Comparison of ENCODE assay signal across 27 cellular contexts in genomic region chr10:113518816-113519591, GRCh38. TPM values are rescaled to one million over a fixed set of nuclear protein-coding genes. Genes with fewer than 3 reads are reported as not detected.
DNase-seq lines count a peak whose midpoint lies in the region; ATAC-seq and TF ChIP-seq lines count a peak whose summit lies in the region.
"Had no signal": no experiment of that assay in that cellular context is flagged by ENCODE, and none has a peak within 500 bp of the region (broad histone marks: within the 10 kb centered on the region; RNA-seq: fewer than 3 reads in every experiment).

No MANE protein-coding gene starts in this region.

- ATAC-seq in HG03025 (IDR thresholded peaks at IDR 0.05; ENCODE audit: low FRiP score, unreplicated experiment), result no peak
- no peak for ATAC-seq in CD8-positive, alpha-beta T cell
- ATAC-seq: Right ventricle myocardium inferior had no signal

- no peaks in the 10 kb centered on the region for H3F3A ChIP-seq in neural progenitor cell (ENCODE audit: low read depth)

- H3K4me2 ChIP-seq in neural progenitor cell, result no peak overlapping the region
- H3K4me2 ChIP-seq: KMS-11 had no signal

- H3K79me2 ChIP-seq in neural progenitor cell (ENCODE audit: low read depth), result no peaks in the 10 kb centered on the region

- peaks cover 15% of the 10 kb centered on the region for H3K27me3 Mint-ChIP-seq in HFFc6 (ENCODE audit: insufficient read depth)
- peaks cover 4% of the 10 kb centered on the region for H3K27me3 Mint-ChIP-seq in neural progenitor cell (ENCODE audit: insufficient read depth, low read depth)
- peaks cover 14% of the 10 kb centered on the region for H3K27me3 Mint-ChIP-seq in CD8-positive, alpha-beta T cell (ENCODE audit: low read depth)

- H3K9ac ChIP-seq in neural progenitor cell, result no peak overlapping the region
- H3K9ac ChIP-seq: BLaER1 treated with 17β-estradiol and CSF1 and Interleukin-3, amounts not matched to agents 10 nM and 100 nM; KMS-11 had no signal

- no peaks in the 10 kb centered on the region for H3K27me3 ChIP-seq in neural progenitor cell
- H3K27me3 ChIP-seq in CD8-positive, alpha-beta T cell (ENCODE audit: insufficient read depth, low read length), result no peaks in the 10 kb centered on the region
- H3K27me3 ChIP-seq: BLaER1 treated with 17β-estradiol and CSF1 and Interleukin-3, amounts not matched to agents 10 nM and 100 nM; SJSA1 had no signal

- H3K9me3 ChIP-seq in neural progenitor cell (ENCODE audit: low read depth), result no peaks in the 10 kb centered on the region
- H3K9me3 ChIP-seq in CD8-positive, alpha-beta T cell (ENCODE audit: low read length), result no peaks in the 10 kb centered on the region
- H3K9me3 ChIP-seq: BLaER1 treated with 17β-estradiol and CSF1 and Interleukin-3, amounts not matched to agents 10 nM and 100 nM; SJSA1 had no signal

- no peak overlapping the region for H3K4me3 ChIP-seq in neural progenitor cell
- no peak overlapping the region for H3K4me3 ChIP-seq in CD8-positive, alpha-beta T cell (ENCODE audit: low read depth, low read length)
- H3K4me3 ChIP-seq: BLaER1 treated with 17β-estradiol and CSF1 and Interleukin-3, amounts not matched to agents 10 nM and 100 nM; SJSA1 had no signal

- TF ChIP-seq CTCF in HFFc6 (IDR thresholded peaks at IDR 0.05) (0 out of 2 replicates have a peak, but pooled peaks have one; percentile 10), neural progenitor cell (IDR thresholded peaks at IDR 0.05) (no peak)
- no peak for TF ChIP-seq CTCF in CD8-positive, alpha-beta T cell (IDR thresholded peaks at IDR 0.05)

- peak; percentile 5 for DNase-seq in activated CD8-positive, alpha-beta memory T cell treated with anti-CD3 and anti-CD28 coated beads for 24 hours
- DNase-seq in activated CD8-positive, alpha-beta memory T cell treated with anti-CD3 and anti-CD28 coated beads, Interleukin-2, amount 50 U/mL, for 48 hours, result no peak
- DNase-seq in HFFc6, result no peak
- DNase-seq in ecto neural progenitor cell (ENCODE audit: low spot score), result peak; percentile 22
- no peak for DNase-seq in neural progenitor cell (ENCODE audit: low spot score)
- no peak for DNase-seq in CD8-positive, alpha-beta T cell
- no peak for DNase-seq in MV-4-11 (lab: John Stamatoyannopoulos, UW)
- DNase-seq: ACHN; Calu3; CD8-positive, alpha-beta memory T cell; DMS153; GDM1; NCI-H1105 treated with DMSO at 0.1 percent for 48 hours; NCI-H2029 treated with DMSO at 0.1 percent for 48 hours; NCI-H226; NCI-H510A treated with DMSO at 0.1 percent for 48 hours; NCI-H774 had no signal

- H3K27ac ChIP-seq in neural progenitor cell, result no peak overlapping the region
- no peak overlapping the region for H3K27ac ChIP-seq in CD8-positive, alpha-beta T cell (ENCODE audit: low read depth, low read length)
- H3K27ac ChIP-seq: 22Rv1; BLaER1 treated with 17β-estradiol and CSF1 and Interleukin-3, amounts not matched to agents 10 nM and 100 nM; HL-60; KMS-11; SJSA1 had no signal

- no peak overlapping the region for H3K4me3 Mint-ChIP-seq in HFFc6
- H3K4me3 Mint-ChIP-seq in neural progenitor cell, result no peak overlapping the region
- H3K4me3 Mint-ChIP-seq in CD8-positive, alpha-beta T cell, result no peak overlapping the region
- H3K4me3 Mint-ChIP-seq: CD8-positive, alpha-beta memory T cell had no signal

- POLR2A ChIA-PET in CD8-positive, alpha-beta T cell (lab: Charles Lee), result no interaction called here

- CTCF ChIA-PET in CD8-positive, alpha-beta T cell (lab: Charles Lee), result interaction anchor here (1.1 kb wide), 1 partner anchor 9 kb away, joined by 3 read pairs; no protein-coding TSS in a partner anchor

- H3K4me1 Mint-ChIP-seq in HFFc6 (ENCODE audit: low read depth) (peaks cover 17% of the 10 kb centered on the region), neural progenitor cell (peaks cover 5% of the 10 kb centered on the region)
- no peaks in the 10 kb centered on the region for H3K4me1 Mint-ChIP-seq in CD8-positive, alpha-beta T cell (ENCODE audit: low read depth)
- H3K4me1 Mint-ChIP-seq: CD8-positive, alpha-beta memory T cell had no signal

- H4K20me1 ChIP-seq in neural progenitor cell (ENCODE audit: low read depth), result no peaks in the 10 kb centered on the region
- H4K20me1 ChIP-seq: BLaER1 treated with 17β-estradiol and CSF1 and Interleukin-3, amounts not matched to agents 10 nM and 100 nM had no signal

- H3K27ac Mint-ChIP-seq in HFFc6 (no peak overlapping the region), neural progenitor cell (peak overlapping the region; percentile 39)
- H3K27ac Mint-ChIP-seq in CD8-positive, alpha-beta T cell, result no peak overlapping the region
- H3K27ac Mint-ChIP-seq: CD8-positive, alpha-beta memory T cell had no signal

- intact Hi-C loops in CD8-positive, alpha-beta T cell (cut with DNase I, micrococcal nuclease), result no loop called here

- H2AFZ ChIP-seq in neural progenitor cell (replicated peaks), result no peak overlapping the region

- H3K9me3 Mint-ChIP-seq in HFFc6 (no peaks in the 10 kb centered on the region), neural progenitor cell (no peaks in the 10 kb centered on the region)
- H3K9me3 Mint-ChIP-seq in CD8-positive, alpha-beta T cell, result no peaks in the 10 kb centered on the region
- H3K9me3 Mint-ChIP-seq: CD8-positive, alpha-beta memory T cell had no signal

- H3K36me3 Mint-ChIP-seq in HFFc6 (ENCODE audit: low read depth) (no peaks in the 10 kb centered on the region), neural progenitor cell (no peaks in the 10 kb centered on the region)
- H3K36me3 Mint-ChIP-seq in CD8-positive, alpha-beta T cell, result no peaks in the 10 kb centered on the region
- H3K36me3 Mint-ChIP-seq: CD8-positive, alpha-beta memory T cell had no signal

- H3K36me3 ChIP-seq in neural progenitor cell, result no peaks in the 10 kb centered on the region
- H3K36me3 ChIP-seq in CD8-positive, alpha-beta T cell (ENCODE audit: insufficient read depth, low read length), result no peaks in the 10 kb centered on the region
- H3K36me3 ChIP-seq: BLaER1 treated with 17β-estradiol and CSF1 and Interleukin-3, amounts not matched to agents 10 nM and 100 nM; SJSA1 had no signal

- no peaks in the 10 kb centered on the region for H3K4me1 ChIP-seq in neural progenitor cell
- no peaks in the 10 kb centered on the region for H3K4me1 ChIP-seq in CD8-positive, alpha-beta T cell (ENCODE audit: insufficient read depth, low read length)
- H3K4me1 ChIP-seq: SJSA1 had no signal

RNA-seq across cellular contexts. Expression of gene HABP2, which starts 33.8 kb away (rescaled TPM):
- total RNA-seq in HFFc6 (2021; fragmentation: NEBNext Ultra II Directional; extraction: Animal tissue kit (Norgen Biotek cat#: 25700)), result not detected
- total RNA-seq in neural progenitor cell (ENCODE audit: low replicate concordance), result not detected in 2 replicates
- not detected for total RNA-seq in CD8-positive, alpha-beta T cell
- total RNA-seq: CD8-positive, alpha-beta memory T cell; H4; HT-29; OCI-LY7; Right ventricle myocardium inferior; SJSA1 had no signal

Comparison
In these comparisons a context has a peak if more than half of its experiments do, and no peak if none do; other contexts are left out.
1. DNase-seq: peak in activated CD8-positive, alpha-beta memory T cell treated with anti-CD3 and anti-CD28 coated beads for 24 hours (single experiment) and ecto neural progenitor cell (single experiment); none in activated CD8-positive, alpha-beta memory T cell treated with anti-CD3 and anti-CD28 coated beads, Interleukin-2, amount 50 U/mL, for 48 hours (single experiment), HFFc6 (single experiment), neural progenitor cell (single experiment), CD8-positive, alpha-beta T cell (0 of 7) and MV-4-11 (single experiment).